12 cellular contexts compared by ENCODE assay signal in genomic region chr15:31369716-31370115, GRCh38. TPM values are rescaled to one million over a fixed set of nuclear protein-coding genes. Genes with fewer than 3 reads are reported as not detected.
DNase-seq lines count a peak whose midpoint lies in the region; ATAC-seq and TF ChIP-seq lines count a peak whose summit lies in the region.
"Had no signal": no experiment of that assay in that cellular context is flagged by ENCODE, and none has a peak within 500 bp of the region (broad histone marks: within the 10 kb centered on the region; RNA-seq: fewer than 3 reads in every experiment).

No MANE protein-coding gene starts in this region.

- intact Hi-C loops in heart right ventricle (cut with DNase I) (loop anchor here in 4 of 10 donors (5.0 to 10.0 kb wide), 3 partner anchors 42 to 118 kb away; partner anchors contain the start of gene KLF13 (in 2 of the 4)), cardiac septum (cut with DNase I) (loop anchor here (10.0 kb wide), 1 partner anchor 115 kb away; no protein-coding TSS in a partner anchor), upper lobe of right lung (cut with DNase I) (no loop called here)

- H3K4me3 ChIP-seq in heart right ventricle (no peak overlapping the region), upper lobe of right lung (no peak overlapping the region)

- POLR2A ChIA-PET in activated CD4-positive, alpha-beta memory T cell treated with anti-CD3 and anti-CD28 coated beads, Interleukin-2, amount 10 ng/mL, durations not matched to agents 7 days and 5 days (lab: Charles Lee): interaction anchor here (0.7 to 20.0 kb wide), 8 partner anchors 9 to 103 kb away, joined by 3 to 374 read pairs (median 4); no protein-coding TSS in a partner anchor

- no peaks in the 10 kb centered on the region for H3K27me3 Mint-ChIP-seq in activated CD4-positive, alpha-beta memory T cell treated with anti-CD3 and anti-CD28 coated beads, Interleukin-2, amount 10 ng/mL, durations not matched to agents 7 days and 5 days
- no peaks in the 10 kb centered on the region for H3K27me3 Mint-ChIP-seq in memory B cell

- H3K27ac Mint-ChIP-seq in activated CD4-positive, alpha-beta memory T cell treated with anti-CD3 and anti-CD28 coated beads, Interleukin-2, amount 10 ng/mL, durations not matched to agents 7 days and 5 days: peak overlapping the region; percentile 65
- peak overlapping the region; percentile 18 for H3K27ac Mint-ChIP-seq in memory B cell

- WGBS in heart right ventricle, 2 donors: 78 to 91% methylated on average over 1 of the region's 1 CpG

- H3K36me3 Mint-ChIP-seq in activated CD4-positive, alpha-beta memory T cell treated with anti-CD3 and anti-CD28 coated beads, Interleukin-2, amount 10 ng/mL, durations not matched to agents 7 days and 5 days (ENCODE audit: low read depth): peaks cover 63% of the 10 kb centered on the region
- peaks cover 10% of the 10 kb centered on the region for H3K36me3 Mint-ChIP-seq in memory B cell

- H3K27ac ChIP-seq in heart right ventricle (peak overlapping the region in 6 of 10 donors; percentile 26 to 96 (median 88)), upper lobe of right lung (peak overlapping the region; percentile 92)

- CTCF ChIA-PET in activated CD4-positive, alpha-beta memory T cell treated with anti-CD3 and anti-CD28 coated beads, Interleukin-2, amount 10 ng/mL, durations not matched to agents 7 days and 5 days (lab: Charles Lee): interaction anchor here (1.0 to 15.6 kb wide), 4 partner anchors 14 to 119 kb away, joined by 4 to 162 read pairs (median 66); no protein-coding TSS in a partner anchor

- peaks cover 0 to 30% (median 8%) of the 10 kb centered on the region in 9 donors for H3K36me3 ChIP-seq in heart right ventricle
- H3K36me3 ChIP-seq in upper lobe of right lung: peaks cover 23% of the 10 kb centered on the region

- peaks cover 74% of the 10 kb centered on the region for H3K4me1 Mint-ChIP-seq in activated CD4-positive, alpha-beta memory T cell treated with anti-CD3 and anti-CD28 coated beads, Interleukin-2, amount 10 ng/mL, durations not matched to agents 7 days and 5 days
- peaks cover 50% of the 10 kb centered on the region for H3K4me1 Mint-ChIP-seq in memory B cell

- H3K4me1 ChIP-seq in heart right ventricle (peaks cover 45 to 100% (median 97%) of the 10 kb centered on the region in 9 donors), upper lobe of right lung (peaks cover 86% of the 10 kb centered on the region)

- H3K27me3 ChIP-seq in heart right ventricle: no peaks in the 10 kb centered on the region
- no peaks in the 10 kb centered on the region for H3K27me3 ChIP-seq in upper lobe of right lung

- TF ChIP-seq CTCF in heart right ventricle (IDR thresholded peaks at IDR 0.05): no peak
- TF ChIP-seq CTCF in upper lobe of right lung (IDR thresholded peaks at IDR 0.05): no peak

- H3K9me3 ChIP-seq in heart right ventricle (peaks cover 0 to 5% (median 0%) of the 10 kb centered on the region in 11 donors), upper lobe of right lung (no peaks in the 10 kb centered on the region)
- H3K9me3 ChIP-seq: SK-N-SH had no signal

- DNase-seq in heart right ventricle (no peak), cardiac septum (ENCODE audit: low spot score) (no peak), memory B cell (ENCODE audit: low spot score in 2 of 2) (no peak), upper lobe of right lung (no peak), nucleus accumbens (lab: John Stamatoyannopoulos, UW) (no peak), KBM-7 (no peak), NCI-H2029 (lab: John Stamatoyannopoulos, UW) (no peak)
- DNase-seq in activated CD4-positive, alpha-beta memory T cell treated with anti-CD3 and anti-CD28 coated beads, Interleukin-2, amount 10 ng/mL, durations not matched to agents 7 days and 5 days: no peak
- DNase-seq: activated effector memory CD4-positive, alpha-beta T cell treated with anti-CD3 and anti-CD28 coated beads, Interleukin-2, amount 50 U/mL, for 16 hours; NCI-H2081 treated with DMSO at 0.1 percent for 48 hours; SK-N-SH; stimulated activated CD4-positive, alpha-beta T cell treated with anti-CD3 and anti-CD28 coated beads, Interleukin-12 subunit alpha, Interleukin-12 subunit beta, amount 100 ng/mL, for 4 hours had no signal

- in situ Hi-C loops in KBM-7 (cut with MboI; ENCODE audit: low pct_unique_long_range_greater_than_20kb, low sequenced_read_pairs): no loop called here

- H3K4me3 Mint-ChIP-seq in activated CD4-positive, alpha-beta memory T cell treated with anti-CD3 and anti-CD28 coated beads, Interleukin-2, amount 10 ng/mL, durations not matched to agents 7 days and 5 days: no peak overlapping the region
- H3K4me3 Mint-ChIP-seq in memory B cell: no peak overlapping the region

- ATAC-seq in heart right ventricle (no peak), memory B cell (ENCODE audit: low read depth) (no peak), upper lobe of right lung (no peak)

- H3K9me3 Mint-ChIP-seq in activated CD4-positive, alpha-beta memory T cell treated with anti-CD3 and anti-CD28 coated beads, Interleukin-2, amount 10 ng/mL, durations not matched to agents 7 days and 5 days: peaks cover 6% of the 10 kb centered on the region
- H3K9me3 Mint-ChIP-seq in memory B cell: no peaks in the 10 kb centered on the region

RNA-seq across cellular contexts. Expression of gene KLF13, which starts 43.1 kb away (rescaled TPM):
- total RNA-seq in heart right ventricle (100 to 1,000 TPM in 1 of 10 donors, 10 to 100 TPM in 9; 28.4 to 101 (median 49.4) TPM), cardiac septum (35.7 TPM), upper lobe of right lung (176 TPM)
- 10 to 100 TPM; 32.9 to 44.0 TPM for polyA plus RNA-seq in heart right ventricle
- total RNA-seq in activated CD4-positive, alpha-beta memory T cell treated with anti-CD3 and anti-CD28 coated beads, Interleukin-2, amount 10 ng/mL, durations not matched to agents 7 days and 5 days: 100 to 1,000 TPM; 199 TPM
